Comparison of ENCODE assay signal across 21 cellular contexts in the genomic region with DNA sequence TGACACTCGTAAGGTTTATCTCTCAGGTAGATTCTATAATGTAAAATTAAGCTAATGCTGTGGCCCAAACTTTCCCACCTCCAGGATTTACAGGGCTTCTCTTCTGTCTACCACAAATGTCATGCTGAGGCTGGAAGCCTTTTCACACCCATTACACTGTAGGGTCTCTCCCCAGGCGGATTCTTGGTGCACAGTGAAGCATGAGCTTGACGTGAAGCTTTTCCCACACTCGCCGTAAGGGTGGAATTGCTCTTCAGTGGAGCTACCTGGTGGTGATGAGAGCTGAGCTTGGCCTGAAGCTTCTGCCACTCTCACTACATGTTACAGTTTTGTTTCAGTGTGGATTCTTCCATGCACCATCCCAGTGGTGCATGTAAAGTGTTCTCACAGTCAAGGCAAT. TPM values are rescaled to one million over a fixed set of nuclear protein-coding genes. Genes with fewer than 3 reads are reported as not detected.
DNase-seq lines count a peak whose midpoint lies in the region; ATAC-seq, FAIRE-seq and TF ChIP-seq lines count a peak whose summit lies in the region.
"Had no signal": no experiment of that assay in that cellular context is flagged by ENCODE, and none has a peak within 500 bp of the region (broad histone marks: within the 10 kb centered on the region; RNA-seq: fewer than 3 reads in every experiment).

No MANE protein-coding gene starts in this region.

- no peaks in the 10 kb centered on the region for H3K79me2 ChIP-seq in HepG2 (ENCODE audit: insufficient read depth, low read length)

- DNase-seq in HepG2 (ENCODE audit: low spot score) = no peak
- DNase-seq in right lobe of liver = no peak
- DNase-seq in adipocyte (ENCODE audit: low read depth) = no peak
- no peak for DNase-seq in endothelial cell (ENCODE audit: low spot score)
- DNase-seq in vagina (ENCODE audit: extremely low spot score in 2 of 2) = no peak
- DNase-seq: C1 segment of cervical spinal cord; CD4-positive, alpha-beta memory T cell; COR-L47; DMS79; EL; GDM1; H9; HFFc6 had no signal

- in situ Hi-C loops in HepG2 (cut with HindIII; ENCODE audit: extremely low pct_ligation_motif_present, low pct_unique_long_range_greater_than_20kb) = no loop called here

- intact Hi-C loops in HepG2 (cut with micrococcal nuclease; ENCODE audit: unreplicated experiment) (no loop called here), right lobe of liver (cut with DNase I) (no loop called here), vagina (cut with DNase I) (no loop called here)

- H3K27me3 ChIP-seq in HepG2 (ENCODE audit: control insufficient read depth in 1 of 2, insufficient read depth in 2 of 2, low read length in 2 of 2) (no peaks in the 10 kb centered on the region), right lobe of liver (no peaks in the 10 kb centered on the region), adipocyte (replicated peaks; ENCODE audit: control insufficient read depth, insufficient read depth, low read length) (no peaks in the 10 kb centered on the region), subcutaneous abdominal adipose tissue (ENCODE audit: control insufficient read depth in 5 of 5, insufficient read depth in 4 of 5, low read length in 5 of 5) (no peaks in the 10 kb centered on the region), vagina (no peaks in the 10 kb centered on the region)

- peaks cover 6% of the 10 kb centered on the region for H3K27me3 Mint-ChIP-seq in endothelial cell (ENCODE audit: unreplicated experiment)
- H3K27me3 Mint-ChIP-seq: CD4-positive, alpha-beta memory T cell had no signal

- H3K9ac ChIP-seq in HepG2 (ENCODE audit: insufficient read depth, low read depth, low read length) = no peak overlapping the region
- H3K9ac ChIP-seq in adipocyte (ENCODE audit: low read length) = no peak overlapping the region
- no peak overlapping the region for H3K9ac ChIP-seq in subcutaneous abdominal adipose tissue (ENCODE audit: low read length in 5 of 5)

- no TSS peak for BruUV-seq in HepG2 (replicated peaks; lab: Mats Ljungman, UMichigan)

- H3K27ac ChIP-seq in HepG2 (ENCODE audit: extremely low read length, insufficient read depth, low read length) (no peak overlapping the region), right lobe of liver (no peak overlapping the region), subcutaneous abdominal adipose tissue (ENCODE audit: low read depth, low read length) (no peak overlapping the region), vagina (no peak overlapping the region)

- ATAC-seq in HepG2 (peak; percentile 50; the same call in 2 of the 3 replicates), right lobe of liver (no peak), GM21619 (IDR thresholded peaks at IDR 0.05; ENCODE audit: unreplicated experiment) (no peak), HG03354 (IDR thresholded peaks at IDR 0.05; ENCODE audit: poor library complexity, severe bottlenecking, unreplicated experiment) (no peak)
- ATAC-seq: GM12878, GM23338, HCT116 had no signal

- peaks cover 9% of the 10 kb centered on the region for H3K4me1 ChIP-seq in HepG2 (ENCODE audit: insufficient read depth, low read length)
- H3K4me1 ChIP-seq in right lobe of liver = no peaks in the 10 kb centered on the region
- H3K4me1 ChIP-seq in adipocyte (ENCODE audit: control insufficient read depth, insufficient read depth, low read length) = no peaks in the 10 kb centered on the region
- H3K4me1 ChIP-seq in subcutaneous abdominal adipose tissue (ENCODE audit: control insufficient read depth in 5 of 5, insufficient read depth in 5 of 5, low read length in 5 of 5) = no peaks in the 10 kb centered on the region
- no peaks in the 10 kb centered on the region for H3K4me1 ChIP-seq in vagina

- TF ChIP-seq RAD21 in HepG2 (CRISPR knock-in tag; IDR thresholded peaks at IDR 0.05) = no peak

- H3K4me1 Mint-ChIP-seq in endothelial cell (ENCODE audit: unreplicated experiment) = no peaks in the 10 kb centered on the region
- H3K4me1 Mint-ChIP-seq: CD4-positive, alpha-beta memory T cell; GM23338; H9 had no signal

- H3K9me3 ChIP-seq in HepG2 (ENCODE audit: low read length) = no peaks in the 10 kb centered on the region
- H3K9me3 ChIP-seq in right lobe of liver = peaks cover 0 to 14% (median 0%) of the 10 kb centered on the region in 4 donors
- peaks cover 41% of the 10 kb centered on the region for H3K9me3 ChIP-seq in adipocyte (ENCODE audit: control insufficient read depth, low read length)
- H3K9me3 ChIP-seq in subcutaneous abdominal adipose tissue (ENCODE audit: control insufficient read depth in 5 of 5, low read length in 5 of 5) = peaks cover 7 to 45% (median 31%) of the 10 kb centered on the region in 5 donors
- no peaks in the 10 kb centered on the region for H3K9me3 ChIP-seq in vagina

- peaks cover 10% of the 10 kb centered on the region for H3K9me3 Mint-ChIP-seq in endothelial cell (ENCODE audit: unreplicated experiment)

- CTCF ChIA-PET in HepG2 (lab: Yijun Ruan, JAX; ENCODE audit: low intra/inter-chr PET ratio, low total read pairs) = no interaction called here

- no peak overlapping the region for H3K4me3 ChIP-seq in HepG2 (replicated peaks in 1 of 3; ENCODE audit: insufficient read depth in 1 of 3, low read depth in 2 of 3, low read length in 3 of 3)
- H3K4me3 ChIP-seq in right lobe of liver = no peak overlapping the region
- peak overlapping the region; percentile 0 for H3K4me3 ChIP-seq in adipocyte (ENCODE audit: low read length)
- H3K4me3 ChIP-seq in subcutaneous abdominal adipose tissue (ENCODE audit: low read depth in 1 of 5, low read length in 5 of 5) = peak overlapping the region in 3 of 5 donors; percentile 31 to 46 (median 40)
- H3K4me3 ChIP-seq in vagina = no peak overlapping the region
- H3K4me3 ChIP-seq: GM12878, GM23338 had no signal

- peaks cover 37% of the 10 kb centered on the region for H3K36me3 Mint-ChIP-seq in endothelial cell (ENCODE audit: low read depth, unreplicated experiment)

- no peaks in the 10 kb centered on the region for H4K20me1 ChIP-seq in HepG2 (ENCODE audit: insufficient read depth, low read length)

- no peak for TF ChIP-seq EP300 in HepG2 (IDR thresholded peaks at IDR 0.05; ENCODE audit: low read depth in 2 of 2, low read length in 2 of 2)
- TF ChIP-seq EP300 in HepG2 (CRISPR knock-in tag; IDR thresholded peaks at IDR 0.05; ENCODE audit: borderline replicate concordance) = no peak

- FAIRE-seq in HepG2 (lab: Jason Lieb, UNC) = no peak
- FAIRE-seq: GM12878, GM19239 had no signal

- POLR2A ChIA-PET in HepG2 (lab: Yijun Ruan, JAX) = interaction anchor here (1.6 kb wide), 1 partner anchor 18 kb away, joined by 5 read pairs; a partner anchor contains a TSS

- 80% methylated on average over 5 of the region's 5 CpGs for WGBS in HepG2 (ENCODE audit: low lambda C conversion rate)
- 87% methylated on average over 3 of the region's 5 CpGs for WGBS in right lobe of liver (ENCODE audit: insufficient coverage, low coverage, low lambda C conversion rate, missing lambda C conversion rate)

- H3K4me3 Mint-ChIP-seq in endothelial cell (ENCODE audit: unreplicated experiment) = peak overlapping the region; percentile 21
- H3K4me3 Mint-ChIP-seq: CD4-positive, alpha-beta memory T cell; GM23338; HFFc6 had no signal

- TF ChIP-seq POLR2A in HepG2 (IDR thresholded peaks at IDR 0.05; ENCODE audit: insufficient read depth in 1 of 2, low read depth in 2 of 2, low read length in 2 of 2) (no peak), right lobe of liver (IDR thresholded peaks at IDR 0.05) (no peak), vagina (IDR thresholded peaks at IDR 0.05) (no peak)

- no peak overlapping the region for H3K27ac Mint-ChIP-seq in endothelial cell (ENCODE audit: unreplicated experiment)
- H3K27ac Mint-ChIP-seq: CD4-positive, alpha-beta memory T cell; GM23338; H9; HFFc6 had no signal

- H3K4me2 ChIP-seq in HepG2 (ENCODE audit: low read depth, low read length) = peak overlapping the region; percentile 40
- H3K4me2 ChIP-seq: GM23338 had no signal

- no peak overlapping the region for H2AFZ ChIP-seq in HepG2 (ENCODE audit: low read length)
- H2AFZ ChIP-seq: GM23338 had no signal

- no peaks in the 10 kb centered on the region for H3K36me3 ChIP-seq in HepG2 (replicated peaks in 1 of 2; ENCODE audit: control insufficient read depth in 1 of 2, insufficient read depth in 2 of 2, low read length in 2 of 2)
- H3K36me3 ChIP-seq in right lobe of liver = no peaks in the 10 kb centered on the region
- H3K36me3 ChIP-seq in adipocyte (ENCODE audit: control insufficient read depth, insufficient read depth, low read length, severe bottlenecking) = no peaks in the 10 kb centered on the region
- peaks cover 0 to 4% (median 0%) of the 10 kb centered on the region in 5 donors for H3K36me3 ChIP-seq in subcutaneous abdominal adipose tissue (ENCODE audit: control insufficient read depth in 5 of 5, insufficient read depth in 5 of 5, low read length in 5 of 5)
- H3K36me3 ChIP-seq in vagina = no peaks in the 10 kb centered on the region

- TF ChIP-seq CTCF in HepG2 (CRISPR knock-in tag; IDR thresholded peaks at IDR 0.05) (no peak), right lobe of liver (IDR thresholded peaks at IDR 0.05) (no peak), endothelial cell (IDR thresholded peaks at IDR 0.05; ENCODE audit: unreplicated experiment) (no peak), vagina (IDR thresholded peaks at IDR 0.05) (no peak)

RNA-seq across cellular contexts. Expression of a gene that starts 11.4 kb away (rescaled TPM):
- total RNA-seq in HepG2 (2016; rRNA removed; fragmentation: Illumina TruSeq; extraction: Trizol) = 6.3 and 10.4 TPM in 2 replicates
- total RNA-seq in HepG2 (2016; cell fraction: cytosol; rRNA removed; fragmentation: Illumina TruSeq; extraction: Trizol; ENCODE audit: low read depth) = 1.0 and 1.3 TPM in 2 replicates
- 6.0 and 8.6 TPM in 2 replicates for total RNA-seq in HepG2 (2016; cell fraction: insoluble cytoplasmic fraction; rRNA removed; fragmentation: Illumina TruSeq; extraction: Trizol)
- total RNA-seq in HepG2 (2016; cell fraction: membrane; rRNA removed; fragmentation: Illumina TruSeq; extraction: Trizol) = 3.2 and 3.9 TPM in 2 replicates
- total RNA-seq in HepG2 (2016; cell fraction: nucleus; rRNA removed; fragmentation: Illumina TruSeq; extraction: Trizol) = 3.5 and 4.0 TPM in 2 replicates
- 4.7 and 5.4 TPM in 2 replicates for polyA plus RNA-seq in HepG2 (2011; rRNA removed)
- 3.4 and 4.4 TPM in 2 replicates for polyA plus RNA-seq in HepG2 (2011; cell fraction: cytosol; rRNA removed)
- 0.87 and 1.9 TPM in 2 replicates for polyA plus RNA-seq in HepG2 (2011; cell fraction: nucleus; rRNA removed)
- polyA plus RNA-seq in HepG2 (2012) = 4.5 and 5.0 TPM in 2 replicates
- 0.53 and 0.85 TPM in 2 replicates for polyA plus RNA-seq in HepG2 (2016; cell fraction: cytosol; fragmentation: Illumina TruSeq; extraction: Trizol; ENCODE audit: low read depth)
- 8.3 and 10.1 TPM in 2 replicates for polyA plus RNA-seq in HepG2 (2016; cell fraction: insoluble cytoplasmic fraction; fragmentation: Illumina TruSeq; extraction: Trizol; ENCODE audit: low read depth)
- 1.4 and 1.9 TPM in 2 replicates for polyA plus RNA-seq in HepG2 (2016; cell fraction: membrane; fragmentation: Illumina TruSeq; extraction: Trizol; ENCODE audit: low read depth)
- polyA plus RNA-seq in HepG2 (2016; cell fraction: nucleus; fragmentation: Illumina TruSeq; extraction: Trizol; ENCODE audit: insufficient read depth, low read depth) = 5.9 and 6.7 TPM in 2 replicates
- 1.1 and 3.9 TPM in 2 replicates for polyA minus RNA-seq in HepG2 (2011; rRNA and poly(A)+ RNA removed; ENCODE audit: low replicate concordance)
- 2.8 and 3.8 TPM in 2 replicates for polyA minus RNA-seq in HepG2 (2011; cell fraction: cytosol; rRNA and poly(A)+ RNA removed)
- polyA minus RNA-seq in HepG2 (2011; cell fraction: nucleus; rRNA and poly(A)+ RNA removed) = 6.2 and 7.5 TPM in 2 replicates
- 1 to 10 TPM; 1.4 to 3.4 (median 2.3) TPM for total RNA-seq in right lobe of liver
- 6.8 TPM for total RNA-seq in endothelial cell (ENCODE audit: unreplicated experiment)
- total RNA-seq in vagina = 3.4 TPM

RNA-seq across cellular contexts. Expression of a gene that starts 17.9 kb away (rescaled TPM):
- total RNA-seq in HepG2 (2016; rRNA removed; fragmentation: Illumina TruSeq; extraction: Trizol) (53.4 and 54.8 TPM in 2 replicates), right lobe of liver (10 to 100 TPM; 21.5 to 44.4 (median 26.0) TPM), endothelial cell (ENCODE audit: unreplicated experiment) (36.3 TPM), vagina (144 TPM)
- total RNA-seq in HepG2 (2016; cell fraction: cytosol; rRNA removed; fragmentation: Illumina TruSeq; extraction: Trizol; ENCODE audit: low read depth) = 16.2 and 27.8 TPM in 2 replicates
- 55.5 and 56.9 TPM in 2 replicates for total RNA-seq in HepG2 (2016; cell fraction: insoluble cytoplasmic fraction; rRNA removed; fragmentation: Illumina TruSeq; extraction: Trizol)
- 43.6 and 47.0 TPM in 2 replicates for total RNA-seq in HepG2 (2016; cell fraction: membrane; rRNA removed; fragmentation: Illumina TruSeq; extraction: Trizol)
- total RNA-seq in HepG2 (2016; cell fraction: nucleus; rRNA removed; fragmentation: Illumina TruSeq; extraction: Trizol) = 62.9 and 68.9 TPM in 2 replicates
- polyA plus RNA-seq in HepG2 (2011; rRNA removed) = 75.6 and 83.2 TPM in 2 replicates
- 46.0 and 47.5 TPM in 2 replicates for polyA plus RNA-seq in HepG2 (2011; cell fraction: cytosol; rRNA removed)
- polyA plus RNA-seq in HepG2 (2011; cell fraction: nucleus; rRNA removed) = 141 and 161 TPM in 2 replicates
- 32.8 and 35.8 TPM in 2 replicates for polyA plus RNA-seq in HepG2 (2012)
- polyA plus RNA-seq in HepG2 (2016; cell fraction: cytosol; fragmentation: Illumina TruSeq; extraction: Trizol; ENCODE audit: low read depth) = 22.2 and 35.6 TPM in 2 replicates
- 41.3 and 42.7 TPM in 2 replicates for polyA plus RNA-seq in HepG2 (2016; cell fraction: insoluble cytoplasmic fraction; fragmentation: Illumina TruSeq; extraction: Trizol; ENCODE audit: low read depth)
- polyA plus RNA-seq in HepG2 (2016; cell fraction: membrane; fragmentation: Illumina TruSeq; extraction: Trizol; ENCODE audit: low read depth) = 30.7 and 38.8 TPM in 2 replicates
- 77.8 and 80.4 TPM in 2 replicates for polyA plus RNA-seq in HepG2 (2016; cell fraction: nucleus; fragmentation: Illumina TruSeq; extraction: Trizol; ENCODE audit: insufficient read depth, low read depth)
- 46.6 and 83.6 TPM in 2 replicates for polyA minus RNA-seq in HepG2 (2011; rRNA and poly(A)+ RNA removed; ENCODE audit: low replicate concordance)
- 24.0 and 25.8 TPM in 2 replicates for polyA minus RNA-seq in HepG2 (2011; cell fraction: cytosol; rRNA and poly(A)+ RNA removed)
- polyA minus RNA-seq in HepG2 (2011; cell fraction: nucleus; rRNA and poly(A)+ RNA removed) = 176 and 200 TPM in 2 replicates

RNA-seq across cellular contexts. Expression of a gene that starts 36.1 kb away (rescaled TPM):
- 11.7 and 14.4 TPM in 2 replicates for total RNA-seq in HepG2 (2016; rRNA removed; fragmentation: Illumina TruSeq; extraction: Trizol)
- 2.1 and 2.3 TPM in 2 replicates for total RNA-seq in HepG2 (2016; cell fraction: cytosol; rRNA removed; fragmentation: Illumina TruSeq; extraction: Trizol; ENCODE audit: low read depth)
- 11.7 and 14.5 TPM in 2 replicates for total RNA-seq in HepG2 (2016; cell fraction: insoluble cytoplasmic fraction; rRNA removed; fragmentation: Illumina TruSeq; extraction: Trizol)
- total RNA-seq in HepG2 (2016; cell fraction: membrane; rRNA removed; fragmentation: Illumina TruSeq; extraction: Trizol) = 7.0 and 7.8 TPM in 2 replicates
- 7.9 and 10.0 TPM in 2 replicates for total RNA-seq in HepG2 (2016; cell fraction: nucleus; rRNA removed; fragmentation: Illumina TruSeq; extraction: Trizol)
- polyA plus RNA-seq in HepG2 (2011; rRNA removed) = 5.2 and 5.5 TPM in 2 replicates
- polyA plus RNA-seq in HepG2 (2011; cell fraction: cytosol; rRNA removed) = 3.4 and 4.6 TPM in 2 replicates
- polyA plus RNA-seq in HepG2 (2011; cell fraction: nucleus; rRNA removed) = 4.1 and 5.2 TPM in 2 replicates
- 5.5 and 5.7 TPM in 2 replicates for polyA plus RNA-seq in HepG2 (2012)
- polyA plus RNA-seq in HepG2 (2016; cell fraction: cytosol; fragmentation: Illumina TruSeq; extraction: Trizol; ENCODE audit: low read depth) = 1.1 TPM in 2 replicates
- 11.4 and 12.4 TPM in 2 replicates for polyA plus RNA-seq in HepG2 (2016; cell fraction: insoluble cytoplasmic fraction; fragmentation: Illumina TruSeq; extraction: Trizol; ENCODE audit: low read depth)
- polyA plus RNA-seq in HepG2 (2016; cell fraction: membrane; fragmentation: Illumina TruSeq; extraction: Trizol; ENCODE audit: low read depth) = 3.6 and 3.8 TPM in 2 replicates
- polyA plus RNA-seq in HepG2 (2016; cell fraction: nucleus; fragmentation: Illumina TruSeq; extraction: Trizol; ENCODE audit: insufficient read depth, low read depth) = 12.5 and 12.6 TPM in 2 replicates
- polyA minus RNA-seq in HepG2 (2011; rRNA and poly(A)+ RNA removed; ENCODE audit: low replicate concordance) = 10.3 and 16.0 TPM in 2 replicates
- 6.9 and 7.2 TPM in 2 replicates for polyA minus RNA-seq in HepG2 (2011; cell fraction: cytosol; rRNA and poly(A)+ RNA removed)
- polyA minus RNA-seq in HepG2 (2011; cell fraction: nucleus; rRNA and poly(A)+ RNA removed) = 13.4 and 16.0 TPM in 2 replicates
- 1 to 10 TPM; 2.7 to 4.4 (median 3.1) TPM for total RNA-seq in right lobe of liver
- total RNA-seq in endothelial cell (ENCODE audit: unreplicated experiment) = 17.8 TPM
- 7.1 TPM for total RNA-seq in vagina

RNA-seq across cellular contexts. Expression of a gene that starts 40.5 kb away (rescaled TPM):
- total RNA-seq in HepG2 (2016; rRNA removed; fragmentation: Illumina TruSeq; extraction: Trizol) (18.7 and 19.6 TPM in 2 replicates), right lobe of liver (10 to 100 TPM in 2 of 6 experiments, 1 to 10 TPM in 4; 6.6 to 12.3 (median 9.4) TPM), endothelial cell (ENCODE audit: unreplicated experiment) (24.6 TPM), vagina (36.1 TPM)
- total RNA-seq in HepG2 (2016; cell fraction: cytosol; rRNA removed; fragmentation: Illumina TruSeq; extraction: Trizol; ENCODE audit: low read depth) = 14.4 and 15.6 TPM in 2 replicates
- 17.1 and 18.1 TPM in 2 replicates for total RNA-seq in HepG2 (2016; cell fraction: insoluble cytoplasmic fraction; rRNA removed; fragmentation: Illumina TruSeq; extraction: Trizol)
- total RNA-seq in HepG2 (2016; cell fraction: membrane; rRNA removed; fragmentation: Illumina TruSeq; extraction: Trizol) = 18.0 and 18.1 TPM in 2 replicates
- 12.9 and 15.2 TPM in 2 replicates for total RNA-seq in HepG2 (2016; cell fraction: nucleus; rRNA removed; fragmentation: Illumina TruSeq; extraction: Trizol)
- 7.8 and 8.6 TPM in 2 replicates for polyA plus RNA-seq in HepG2 (2011; rRNA removed)
- 6.9 and 7.2 TPM in 2 replicates for polyA plus RNA-seq in HepG2 (2011; cell fraction: cytosol; rRNA removed)
- polyA plus RNA-seq in HepG2 (2011; cell fraction: nucleus; rRNA removed) = 9.1 and 13.1 TPM in 2 replicates
- 7.0 and 7.3 TPM in 2 replicates for polyA plus RNA-seq in HepG2 (2012)
- polyA plus RNA-seq in HepG2 (2016; cell fraction: cytosol; fragmentation: Illumina TruSeq; extraction: Trizol; ENCODE audit: low read depth) = 2.2 and 2.9 TPM in 2 replicates
- 12.0 and 13.7 TPM in 2 replicates for polyA plus RNA-seq in HepG2 (2016; cell fraction: insoluble cytoplasmic fraction; fragmentation: Illumina TruSeq; extraction: Trizol; ENCODE audit: low read depth)
- polyA plus RNA-seq in HepG2 (2016; cell fraction: membrane; fragmentation: Illumina TruSeq; extraction: Trizol; ENCODE audit: low read depth) = 4.1 and 4.3 TPM in 2 replicates
- 20.5 and 23.9 TPM in 2 replicates for polyA plus RNA-seq in HepG2 (2016; cell fraction: nucleus; fragmentation: Illumina TruSeq; extraction: Trizol; ENCODE audit: insufficient read depth, low read depth)
- 9.5 and 16.3 TPM in 2 replicates for polyA minus RNA-seq in HepG2 (2011; rRNA and poly(A)+ RNA removed; ENCODE audit: low replicate concordance)
- polyA minus RNA-seq in HepG2 (2011; cell fraction: cytosol; rRNA and poly(A)+ RNA removed) = 7.2 and 9.4 TPM in 2 replicates
- 20.2 and 23.1 TPM in 2 replicates for polyA minus RNA-seq in HepG2 (2011; cell fraction: nucleus; rRNA and poly(A)+ RNA removed)

RNA-seq across cellular contexts. Expression of a gene that starts 57.5 kb away (rescaled TPM):
- 0.60 and 0.95 TPM in 2 replicates for total RNA-seq in HepG2 (2016; rRNA removed; fragmentation: Illumina TruSeq; extraction: Trizol)
- total RNA-seq in HepG2 (2016; cell fraction: cytosol; rRNA removed; fragmentation: Illumina TruSeq; extraction: Trizol; ENCODE audit: low read depth) = 2.2 and 2.6 TPM in 2 replicates
- 0.42 and 0.65 TPM in 2 replicates for total RNA-seq in HepG2 (2016; cell fraction: insoluble cytoplasmic fraction; rRNA removed; fragmentation: Illumina TruSeq; extraction: Trizol)
- 1.3 and 1.4 TPM in 2 replicates for total RNA-seq in HepG2 (2016; cell fraction: membrane; rRNA removed; fragmentation: Illumina TruSeq; extraction: Trizol)
- total RNA-seq in HepG2 (2016; cell fraction: nucleus; rRNA removed; fragmentation: Illumina TruSeq; extraction: Trizol) = 1.3 and 1.4 TPM in 2 replicates
- polyA plus RNA-seq in HepG2 (2011; rRNA removed) = 0.78 and 1.6 TPM in 2 replicates
- 0.83 and 1.5 TPM in 2 replicates for polyA plus RNA-seq in HepG2 (2011; cell fraction: cytosol; rRNA removed)
- 3.0 and 3.2 TPM in 2 replicates for polyA plus RNA-seq in HepG2 (2011; cell fraction: nucleus; rRNA removed)
- polyA plus RNA-seq in HepG2 (2012) = 1.9 and 2.5 TPM in 2 replicates
- polyA plus RNA-seq in HepG2 (2016; cell fraction: cytosol; fragmentation: Illumina TruSeq; extraction: Trizol; ENCODE audit: low read depth) = 1.4 and 2.2 TPM in 2 replicates
- polyA plus RNA-seq in HepG2 (2016; cell fraction: insoluble cytoplasmic fraction; fragmentation: Illumina TruSeq; extraction: Trizol; ENCODE audit: low read depth) = 0.38 and 0.45 TPM in 2 replicates
- 1.4 and 1.9 TPM in 2 replicates for polyA plus RNA-seq in HepG2 (2016; cell fraction: membrane; fragmentation: Illumina TruSeq; extraction: Trizol; ENCODE audit: low read depth)
- polyA plus RNA-seq in HepG2 (2016; cell fraction: nucleus; fragmentation: Illumina TruSeq; extraction: Trizol; ENCODE audit: insufficient read depth, low read depth) = 1.1 and 2.7 TPM in 2 replicates
- polyA minus RNA-seq in HepG2 (2011; rRNA and poly(A)+ RNA removed; ENCODE audit: low replicate concordance) = 0.12 and 0.19 TPM in 2 replicates
- 1.1 TPM in 1 of 2 replicates, not detected in the other for polyA minus RNA-seq in HepG2 (2011; cell fraction: cytosol; rRNA and poly(A)+ RNA removed)
- polyA minus RNA-seq in HepG2 (2011; cell fraction: nucleus; rRNA and poly(A)+ RNA removed) = 0.90 and 1.2 TPM in 2 replicates
- 1 to 10 TPM in 1 of 6 experiments, under 1 TPM in 3, not detected in 2; 0.25 to 1.4 (median 0.29) TPM for total RNA-seq in right lobe of liver
- 0.46 TPM for total RNA-seq in endothelial cell (ENCODE audit: unreplicated experiment)
- 1.2 TPM for total RNA-seq in vagina
- total RNA-seq: A172, GM23338, H9 had no signal

Comparison
In these comparisons a context has a peak if more than half of its experiments do, and no peak if none do; other contexts are left out.
1. H3K4me3 ChIP-seq: peak in adipocyte (single experiment) and subcutaneous abdominal adipose tissue (3 of 5); none in HepG2 (0 of 3), right lobe of liver (0 of 3) and vagina (0 of 2).